In genomic region chr14:49959822-49960408, GRCh38 we compare ENCODE assay signal across 8 cellular contexts.
DNase-seq lines count a peak whose midpoint lies in the region; ATAC-seq and TF ChIP-seq lines count a peak whose summit lies in the region.

No MANE protein-coding gene starts in this region.

- peak overlapping the region; percentile 10 for H3K4me3 ChIP-seq in GM12865 (ENCODE audit: low read depth, low read length)
- no peak overlapping the region for H3K4me3 ChIP-seq in colonic mucosa
- no peak overlapping the region for H3K4me3 ChIP-seq in sigmoid colon

- H3K9me3 ChIP-seq in colonic mucosa = no peaks in the 10 kb centered on the region
- H3K9me3 ChIP-seq in sigmoid colon = no peaks in the 10 kb centered on the region

- TF ChIP-seq CTCF in GM12865 (IDR thresholded peaks at IDR 0.05; ENCODE audit: insufficient read depth, low read depth, low read length, missing control alignments) (no peak), colonic mucosa (IDR thresholded peaks at IDR 0.05) (no peak), sigmoid colon (IDR thresholded peaks at IDR 0.05) (no peak)

- intact Hi-C loops in colonic mucosa (cut with DNase I) (no loop called here), posterior cingulate gyrus (cut with DNase I) (loop anchor here (10.0 kb wide), 1 partner anchor 125 kb away; no protein-coding TSS in a partner anchor), sigmoid colon (cut with DNase I) (no loop called here)

- H3K27ac ChIP-seq in colonic mucosa (peak overlapping the region; percentile 60), sigmoid colon (no peak overlapping the region)

- no peaks in the 10 kb centered on the region for H3K4me1 ChIP-seq in colonic mucosa
- peaks cover 0 to 8% (median 2%) of the 10 kb centered on the region in 4 donors for H3K4me1 ChIP-seq in sigmoid colon

- H3K27me3 ChIP-seq in colonic mucosa (no peaks in the 10 kb centered on the region), sigmoid colon (no peaks in the 10 kb centered on the region)

- DNase-seq in GM12865 (ENCODE audit: low read depth) = peak; percentile 82
- peak; percentile 50 for DNase-seq in NCI-H1436 (lab: John Stamatoyannopoulos, UW)
- DNase-seq in colonic mucosa = peak; percentile 78
- no peak for DNase-seq in activated CD4-positive, CD25-positive, alpha-beta regulatory T cell (lab: John Stamatoyannopoulos, UW)
- DNase-seq in posterior cingulate gyrus = no peak
- DNase-seq in sigmoid colon = no peak
- no peak for DNase-seq in activated CD4-positive, CD25-positive, alpha-beta regulatory T cell treated with anti-CD3 and anti-CD28 coated beads, Interleukin-2, amount 50 U/mL, for 72 hours

- H3K36me3 ChIP-seq in colonic mucosa (no peaks in the 10 kb centered on the region), sigmoid colon (no peaks in the 10 kb centered on the region)

- TF ChIP-seq POLR2A in sigmoid colon (IDR thresholded peaks at IDR 0.05) = no peak

- peak overlapping the region in 1 of 2 donors; percentile 0 for H3K9ac ChIP-seq in colonic mucosa (ENCODE audit: low read depth in 2 of 2, low read length in 2 of 2)

- ATAC-seq in GM21515 (IDR thresholded peaks at IDR 0.05; ENCODE audit: unreplicated experiment) = peak; percentile 62

- 18 to 49% methylated on average over 9 of the region's 9 CpGs for WGBS in sigmoid colon, 2 donors

- no peak for TF ChIP-seq EP300 in sigmoid colon (IDR thresholded peaks at IDR 0.05)

Comparison
In these comparisons a context has a peak if more than half of its experiments do, and no peak if none do; other contexts are left out.
1. DNase-seq: peak in GM12865 (single experiment), NCI-H1436 (single experiment) and colonic mucosa (single experiment); none in activated CD4-positive, CD25-positive, alpha-beta regulatory T cell (0 of 4), posterior cingulate gyrus (0 of 10), sigmoid colon (single experiment) and activated CD4-positive, CD25-positive, alpha-beta regulatory T cell treated with anti-CD3 and anti-CD28 coated beads, Interleukin-2, amount 50 U/mL, for 72 hours (single experiment).